In genomic region chrX:125205084-125205917, GRCh38 we compare ENCODE assay signal across 8 cellular contexts.
A peak's percentile ranks its signal among the peaks of the same experiment; 100 is the strongest.
DNase-seq lines count a peak whose midpoint lies in the region; ATAC-seq and TF ChIP-seq lines count a peak whose summit lies in the region.

No MANE protein-coding gene starts in this region.

- no peak overlapping the region for H3K27ac ChIP-seq in CD8-positive, alpha-beta T cell (ENCODE audit: low read depth, low read length)
- H3K27ac ChIP-seq in HUES6 (ENCODE audit: low read depth, low read length) (peak overlapping the region; percentile 15; the same call in 1 of the 2 replicates), foreskin keratinocyte (no peak overlapping the region)

- H3K9me3 ChIP-seq in CD8-positive, alpha-beta T cell (ENCODE audit: low read length): no peaks in the 10 kb centered on the region
- H3K9me3 ChIP-seq in HUES6 (ENCODE audit: control insufficient read depth, insufficient read depth, low read depth, low read length): no peaks in the 10 kb centered on the region
- H3K9me3 ChIP-seq in Caco-2: no peaks in the 10 kb centered on the region

- H3K36me3 ChIP-seq in CD8-positive, alpha-beta T cell (ENCODE audit: insufficient read depth, low read length): no peaks in the 10 kb centered on the region
- H3K36me3 ChIP-seq in HUES6 (ENCODE audit: control insufficient read depth, insufficient read depth, low read length): no peaks in the 10 kb centered on the region
- no peaks in the 10 kb centered on the region for H3K36me3 ChIP-seq in Caco-2 (ENCODE audit: control insufficient read depth, insufficient read depth, low read length)

- peak in 2 of 7 experiments; percentile 4 to 23 for DNase-seq in CD8-positive, alpha-beta T cell
- DNase-seq in activated CD4-positive, alpha-beta memory T cell treated with anti-CD3 and anti-CD28 coated beads, Interleukin-2, amount 10 ng/mL, durations not matched to agents 7 days and 5 days: peak; percentile 26
- DNase-seq in foreskin keratinocyte (peak in 1 of 2 donors; percentile 47), neural crest cell (ENCODE audit: low read depth, low spot score) (peak; percentile 64), epidermal melanocyte (ENCODE audit: insufficient read length, low spot score) (no peak), Caco-2 (no peak)

- no peak overlapping the region for H3K27ac Mint-ChIP-seq in CD8-positive, alpha-beta T cell
- H3K27ac Mint-ChIP-seq in activated CD4-positive, alpha-beta memory T cell treated with anti-CD3 and anti-CD28 coated beads, Interleukin-2, amount 10 ng/mL, durations not matched to agents 7 days and 5 days: no peak overlapping the region
- peak overlapping the region; percentile 95 for H3K27ac Mint-ChIP-seq in neural crest cell (ENCODE audit: unreplicated experiment)
- H3K27ac Mint-ChIP-seq in Caco-2 (ENCODE audit: unreplicated experiment): no peak overlapping the region

- ATAC-seq in CD8-positive, alpha-beta T cell: peak; percentile 36
- ATAC-seq in foreskin keratinocyte (peak; percentile 66), HG02973 (IDR thresholded peaks at IDR 0.05; ENCODE audit: unreplicated experiment) (no peak)

- CTCF ChIA-PET in CD8-positive, alpha-beta T cell (lab: Charles Lee): no interaction called here
- CTCF ChIA-PET in activated CD4-positive, alpha-beta memory T cell treated with anti-CD3 and anti-CD28 coated beads, Interleukin-2, amount 10 ng/mL, durations not matched to agents 7 days and 5 days (lab: Charles Lee): no interaction called here
- CTCF ChIA-PET in Caco-2 (lab: Charles Lee): no interaction called here

- intact Hi-C loops in CD8-positive, alpha-beta T cell (cut with DNase I, micrococcal nuclease): no loop called here
- intact Hi-C loops in Caco-2 (cut with micrococcal nuclease; ENCODE audit: unreplicated experiment): no loop called here

- POLR2A ChIA-PET in CD8-positive, alpha-beta T cell (lab: Charles Lee): no interaction called here
- POLR2A ChIA-PET in activated CD4-positive, alpha-beta memory T cell treated with anti-CD3 and anti-CD28 coated beads, Interleukin-2, amount 10 ng/mL, durations not matched to agents 7 days and 5 days (lab: Charles Lee): no interaction called here
- POLR2A ChIA-PET in Caco-2 (lab: Charles Lee): no interaction called here

- H3K9me3 Mint-ChIP-seq in CD8-positive, alpha-beta T cell: no peaks in the 10 kb centered on the region
- H3K9me3 Mint-ChIP-seq in activated CD4-positive, alpha-beta memory T cell treated with anti-CD3 and anti-CD28 coated beads, Interleukin-2, amount 10 ng/mL, durations not matched to agents 7 days and 5 days: no peaks in the 10 kb centered on the region
- H3K9me3 Mint-ChIP-seq in neural crest cell (no peaks in the 10 kb centered on the region), Caco-2 (ENCODE audit: unreplicated experiment) (no peaks in the 10 kb centered on the region)

- BruUV-seq in Caco-2 (replicated peaks; lab: Mats Ljungman, UMichigan): no TSS peak

- H3K4me1 Mint-ChIP-seq in CD8-positive, alpha-beta T cell (ENCODE audit: low read depth): peaks cover 29% of the 10 kb centered on the region
- H3K4me1 Mint-ChIP-seq in activated CD4-positive, alpha-beta memory T cell treated with anti-CD3 and anti-CD28 coated beads, Interleukin-2, amount 10 ng/mL, durations not matched to agents 7 days and 5 days: peaks cover 24% of the 10 kb centered on the region
- H3K4me1 Mint-ChIP-seq in neural crest cell (peaks cover 43% of the 10 kb centered on the region), Caco-2 (ENCODE audit: low read depth, unreplicated experiment) (peaks cover 9% of the 10 kb centered on the region)

- H3K4me1 ChIP-seq in CD8-positive, alpha-beta T cell (ENCODE audit: insufficient read depth, low read length): peaks cover 6% of the 10 kb centered on the region
- H3K4me1 ChIP-seq in HUES6 (ENCODE audit: control insufficient read depth, insufficient read depth, low read length) (peaks cover 27% of the 10 kb centered on the region), foreskin keratinocyte (no peaks in the 10 kb centered on the region), Caco-2 (no peaks in the 10 kb centered on the region)

- TF ChIP-seq CTCF in CD8-positive, alpha-beta T cell (IDR thresholded peaks at IDR 0.05): no peak
- TF ChIP-seq CTCF in foreskin keratinocyte (conservative IDR thresholded peaks at IDR 0.05) (no peak), neural crest cell (conservative IDR thresholded peaks at IDR 0.05) (peak; percentile 58), Caco-2 (IDR thresholded peaks at IDR 0.05; ENCODE audit: insufficient read depth in 1 of 2, low read depth in 1 of 2, low read length in 1 of 2, severe bottlenecking in 1 of 2, unreplicated experiment in 1 of 2) (no peak)

- peak overlapping the region; percentile 75 for H3K9ac ChIP-seq in HUES6 (ENCODE audit: low read length)

- H3K36me3 Mint-ChIP-seq in CD8-positive, alpha-beta T cell: no peaks in the 10 kb centered on the region
- H3K36me3 Mint-ChIP-seq in activated CD4-positive, alpha-beta memory T cell treated with anti-CD3 and anti-CD28 coated beads, Interleukin-2, amount 10 ng/mL, durations not matched to agents 7 days and 5 days (ENCODE audit: low read depth): no peaks in the 10 kb centered on the region
- H3K36me3 Mint-ChIP-seq in neural crest cell (ENCODE audit: low read depth) (no peaks in the 10 kb centered on the region), Caco-2 (ENCODE audit: insufficient read depth, unreplicated experiment) (peaks cover 5% of the 10 kb centered on the region)

- H3K4me3 Mint-ChIP-seq in CD8-positive, alpha-beta T cell: peak overlapping the region; percentile 69
- H3K4me3 Mint-ChIP-seq in activated CD4-positive, alpha-beta memory T cell treated with anti-CD3 and anti-CD28 coated beads, Interleukin-2, amount 10 ng/mL, durations not matched to agents 7 days and 5 days: peak overlapping the region; percentile 70
- H3K4me3 Mint-ChIP-seq in neural crest cell: peak overlapping the region; percentile 86
- no peak overlapping the region for H3K4me3 Mint-ChIP-seq in Caco-2 (ENCODE audit: unreplicated experiment)

- H3K27me3 ChIP-seq in CD8-positive, alpha-beta T cell (ENCODE audit: insufficient read depth, low read length): peaks cover 9% of the 10 kb centered on the region
- H3K27me3 ChIP-seq in HUES6 (ENCODE audit: control insufficient read depth, insufficient read depth, low read length) (peaks cover 39% of the 10 kb centered on the region), foreskin keratinocyte (peaks cover 42% of the 10 kb centered on the region), Caco-2 (replicated peaks; ENCODE audit: control insufficient read depth, insufficient read depth, low read length) (no peaks in the 10 kb centered on the region)

- peak overlapping the region; percentile 35 for H3K4me3 ChIP-seq in CD8-positive, alpha-beta T cell (ENCODE audit: low read depth, low read length)
- H3K4me3 ChIP-seq in HUES6 (ENCODE audit: low read depth, low read length) (peak overlapping the region; percentile 83), Caco-2 (ENCODE audit: low read depth, low read length) (no peak overlapping the region)

- peaks cover 34% of the 10 kb centered on the region for H3K27me3 Mint-ChIP-seq in CD8-positive, alpha-beta T cell (ENCODE audit: low read depth)
- H3K27me3 Mint-ChIP-seq in activated CD4-positive, alpha-beta memory T cell treated with anti-CD3 and anti-CD28 coated beads, Interleukin-2, amount 10 ng/mL, durations not matched to agents 7 days and 5 days: peaks cover 42% of the 10 kb centered on the region
- peaks cover 60% of the 10 kb centered on the region for H3K27me3 Mint-ChIP-seq in neural crest cell (ENCODE audit: low read depth)
- peaks cover 6% of the 10 kb centered on the region for H3K27me3 Mint-ChIP-seq in Caco-2 (ENCODE audit: insufficient read depth, unreplicated experiment)

Comparison
In these comparisons a context has a peak if more than half of its experiments do, and no peak if none do; other contexts are left out.
1. DNase-seq: peak in activated CD4-positive, alpha-beta memory T cell treated with anti-CD3 and anti-CD28 coated beads, Interleukin-2, amount 10 ng/mL, durations not matched to agents 7 days and 5 days (single experiment) and neural crest cell (single experiment); none in epidermal melanocyte (single experiment) and Caco-2 (0 of 2).